In the genomic region with DNA sequence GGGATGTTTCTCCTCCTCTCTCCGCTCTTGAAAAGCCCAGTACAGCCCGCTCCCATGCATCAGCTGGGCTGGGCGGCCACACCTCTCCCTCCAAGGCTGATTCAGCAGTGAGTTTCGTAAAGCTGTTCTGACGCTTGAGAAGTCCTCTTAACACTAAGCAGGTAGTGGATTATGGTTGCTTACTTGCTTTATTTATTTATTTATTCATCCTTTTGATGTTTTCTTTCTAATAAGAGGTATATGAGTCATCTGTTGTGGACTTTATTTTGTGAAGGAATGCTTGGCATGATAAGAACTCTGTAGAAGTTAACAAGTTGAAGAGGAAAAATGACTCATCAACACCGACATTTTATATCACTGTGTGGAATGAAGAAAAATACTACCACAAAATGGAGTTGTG, we compare ENCODE assay signal across 1 cellular context.
TF ChIP-seq lines count a peak whose summit lies in the region.

No MANE protein-coding gene starts in this region.

TF ChIP-seq in A549, 52 proteins besides CTCF, POLR2A, EP300 and RAD21 (continued from another document):
- TF ChIP-seq REST (IDR thresholded peaks at IDR 0.05) (no peak), EHF (CRISPR knock-in tag; IDR thresholded peaks at IDR 0.05) (no peak), EHMT2 (IDR thresholded peaks at IDR 0.05; ENCODE audit: low read depth) (no peak), CHD4 (IDR thresholded peaks at IDR 0.05; ENCODE audit: borderline replicate concordance) (no peak), MAFK (IDR thresholded peaks at IDR 0.05; ENCODE audit: partially characterized antibody) (peak; percentile 35), CBX8 (IDR thresholded peaks at IDR 0.05) (no peak), ESRRA (IDR thresholded peaks at IDR 0.05; ENCODE audit: borderline replicate concordance, low read length) (no peak), HES2 (IDR thresholded peaks at IDR 0.05) (no peak), BHLHE40 (IDR thresholded peaks at IDR 0.05; ENCODE audit: low read depth, low read length) (no peak), PBX3 (IDR thresholded peaks at IDR 0.05) (no peak), CBX2 (IDR thresholded peaks at IDR 0.05; ENCODE audit: borderline replicate concordance, low read depth) (no peak), ZFP36 (IDR thresholded peaks at IDR 0.05; ENCODE audit: borderline replicate concordance, partially characterized antibody) (no peak), MYC (IDR thresholded peaks at IDR 0.05; ENCODE audit: borderline replicate concordance, low read length) (no peak), POLR2AphosphoS2 (conservative IDR thresholded peaks at IDR 0.05; ENCODE audit: low read length) (no peak), TP53 (CRISPR knock-in tag; IDR thresholded peaks at IDR 0.05) (no peak), RNF2 (IDR thresholded peaks at IDR 0.05; ENCODE audit: borderline replicate concordance, low read depth) (no peak), HDAC2 (IDR thresholded peaks at IDR 0.05) (no peak)
- TF ChIP-seq, protein P1, sequence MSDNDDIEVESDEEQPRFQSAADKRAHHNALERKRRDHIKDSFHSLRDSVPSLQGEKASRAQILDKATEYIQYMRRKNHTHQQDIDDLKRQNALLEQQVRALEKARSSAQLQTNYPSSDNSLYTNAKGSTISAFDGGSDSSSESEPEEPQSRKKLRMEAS (IDR thresholded peaks at IDR 0.05): 0 out of 2 replicates have a peak, but pooled peaks have one; percentile 17
- TF ChIP-seq, protein P2, sequence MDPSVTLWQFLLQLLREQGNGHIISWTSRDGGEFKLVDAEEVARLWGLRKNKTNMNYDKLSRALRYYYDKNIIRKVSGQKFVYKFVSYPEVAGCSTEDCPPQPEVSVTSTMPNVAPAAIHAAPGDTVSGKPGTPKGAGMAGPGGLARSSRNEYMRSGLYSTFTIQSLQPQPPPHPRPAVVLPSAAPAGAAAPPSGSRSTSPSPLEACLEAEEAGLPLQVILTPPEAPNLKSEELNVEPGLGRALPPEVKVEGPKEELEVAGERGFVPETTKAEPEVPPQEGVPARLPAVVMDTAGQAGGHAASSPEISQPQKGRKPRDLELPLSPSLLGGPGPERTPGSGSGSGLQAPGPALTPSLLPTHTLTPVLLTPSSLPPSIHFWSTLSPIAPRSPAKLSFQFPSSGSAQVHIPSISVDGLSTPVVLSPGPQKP (IDR thresholded peaks at IDR 0.05; ENCODE audit: low read depth, low read length): no peak
